8 cellular contexts compared by ENCODE assay signal in the genomic region with DNA sequence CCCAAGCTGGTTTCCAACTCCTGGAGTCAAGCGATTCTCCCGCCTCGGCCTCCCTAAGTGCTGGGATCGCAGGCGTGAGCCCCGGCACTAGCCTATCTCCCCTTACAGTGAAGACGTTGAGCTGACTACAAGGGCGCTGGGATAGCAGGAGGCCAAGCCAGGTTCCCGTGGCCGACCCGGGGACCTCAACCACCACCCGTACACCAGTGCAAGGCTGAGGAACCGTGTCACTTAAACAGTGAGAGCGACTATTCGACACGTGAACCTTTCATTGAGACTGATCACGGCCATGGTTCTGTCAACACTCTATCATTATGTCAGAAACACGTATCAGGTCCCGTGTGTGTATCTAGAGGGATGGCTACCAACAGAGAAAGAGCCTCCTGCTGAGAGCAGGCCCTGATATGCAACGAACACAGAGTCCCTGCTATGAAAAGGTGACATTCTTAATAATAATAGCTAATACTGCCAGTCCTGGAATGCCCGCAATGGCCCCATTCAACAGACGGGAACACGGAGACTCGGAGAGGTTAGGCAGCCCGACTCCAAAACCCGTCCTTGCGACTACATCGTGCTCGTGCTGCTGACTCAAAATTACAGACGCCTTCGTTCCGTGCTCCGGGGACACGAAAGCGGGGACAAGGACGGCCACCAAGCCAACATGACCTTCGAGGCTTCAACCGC. TPM values are rescaled to one million over a fixed set of nuclear protein-coding genes. Genes with fewer than 3 reads are reported as not detected.
DNase-seq lines count a peak whose midpoint lies in the region; ATAC-seq, FAIRE-seq and TF ChIP-seq lines count a peak whose summit lies in the region.

No MANE protein-coding gene starts in this region.

- H2AFZ ChIP-seq in H1 (ENCODE audit: low read length) = no peak overlapping the region

- DNase-seq in CD4-positive, CD25-positive, alpha-beta regulatory T cell = peak in 1 of 3 donors; percentile 5
- peak; percentile 20 for DNase-seq in T follicular helper cell (ENCODE audit: low read depth)
- DNase-seq in H1 (ENCODE audit: low read depth in 1 of 2, low spot score in 2 of 2) = no peak
- DNase-seq in effector CD4-positive, alpha-beta T cell = no peak
- DNase-seq in epidermal melanocyte (ENCODE audit: insufficient read length, low spot score) = no peak

- no peaks in the 10 kb centered on the region for H3K27me3 ChIP-seq in CD4-positive, CD25-positive, alpha-beta regulatory T cell (ENCODE audit: control insufficient read depth, insufficient read depth, low read length)
- H3K27me3 ChIP-seq in H1 (replicated peaks in 1 of 4; ENCODE audit: control insufficient read depth in 3 of 4, extremely low read depth in 1 of 4, insufficient read depth in 3 of 4, low read length in 3 of 4) (no peaks in the 10 kb centered on the region), muscle layer of duodenum (ENCODE audit: low read depth, low read length) (no peaks in the 10 kb centered on the region)

- peak overlapping the region; percentile 86 for H3K4me3 ChIP-seq in CD4-positive, CD25-positive, alpha-beta regulatory T cell (ENCODE audit: low read depth, low read length)
- peak overlapping the region; percentile 68 for H3K4me3 ChIP-seq in HEK293 (ENCODE audit: low read depth, low read length)
- H3K4me3 ChIP-seq in H1 (ENCODE audit: extremely low read depth in 1 of 4, insufficient read depth in 2 of 4, low read depth in 3 of 4, low read length in 4 of 4) = peak overlapping the region; percentile 65 to 84 (median 76)
- H3K4me3 ChIP-seq in muscle layer of duodenum (ENCODE audit: low read depth in 1 of 2, low read length in 2 of 2) = peak overlapping the region; percentile 84 to 91

- no peak overlapping the region for H2BK20ac ChIP-seq in H1 (ENCODE audit: low read length)

- peaks cover 5% of the 10 kb centered on the region for H3K36me3 ChIP-seq in CD4-positive, CD25-positive, alpha-beta regulatory T cell (ENCODE audit: control insufficient read depth, insufficient read depth, low read length)
- H3K36me3 ChIP-seq in HEK293 (ENCODE audit: control insufficient read depth in 2 of 2, insufficient read depth in 1 of 2, low read length in 2 of 2) (peaks cover 2 to 5% of the 10 kb centered on the region in 2 experiments; a peak in 2 of 3 replicates), H1 (ENCODE audit: control insufficient read depth in 2 of 4, insufficient read depth in 4 of 4, low read length in 3 of 4) (no peaks in the 10 kb centered on the region), muscle layer of duodenum (ENCODE audit: control insufficient read depth in 1 of 2, insufficient read depth in 2 of 2, low read length in 2 of 2) (peaks cover 0 to 4% of the 10 kb centered on the region in 2 donors)

- peaks cover 19% of the 10 kb centered on the region for H3K79me1 ChIP-seq in H1 (ENCODE audit: low read depth, low read length)

- peak overlapping the region; percentile 70; the same call in 1 of the 2 replicates for H2AK5ac ChIP-seq in H1 (ENCODE audit: low read depth, low read length)

- peak overlapping the region; percentile 75 for H4K91ac ChIP-seq in H1 (replicated peaks; ENCODE audit: insufficient read length, low read length)

- no peak overlapping the region; the same call in 1 of the 2 replicates for H2BK5ac ChIP-seq in H1 (ENCODE audit: low read depth, low read length)

- CTCF ChIA-PET in HEK293 (lab: Yijun Ruan, JAX) (interaction anchor here (0.6 to 2.0 kb wide), 4 partner anchors 15 to 716 kb away, joined by 3 to 7 read pairs (median 4); no protein-coding TSS in a partner anchor), H1 (lab: Charles Lee; ENCODE audit: partially characterized antibody) (interaction anchor here (0.8 to 2.3 kb wide), 5 partner anchors 18 to 139 kb away, joined by 3 to 11 read pairs (median 3); no protein-coding TSS in a partner anchor)

- 21% methylated on average over 38 of the region's 38 CpGs; no CpG with 5 or more reads in 1 of the 2 experiments for WGBS in H1 (ENCODE audit: extremely low coverage in 1 of 2, insufficient coverage in 1 of 2, insufficient read length in 1 of 2, insufficient replicate concordance in 2 of 2, low coverage in 1 of 2, low lambda C conversion rate in 2 of 2, missing lambda C conversion rate in 1 of 2), 2 experiments

- peak overlapping the region; percentile 26 to 93 (median 86) for H3K9ac ChIP-seq in H1 (replicated peaks in 1 of 4; ENCODE audit: extremely low read depth in 1 of 4, low read depth in 3 of 4, low read length in 3 of 4)

- peaks cover 35% of the 10 kb centered on the region for H3K4me1 ChIP-seq in CD4-positive, CD25-positive, alpha-beta regulatory T cell (ENCODE audit: control insufficient read depth, insufficient read depth, low read length, poor library complexity, severe bottlenecking)
- H3K4me1 ChIP-seq in HEK293 (ENCODE audit: control insufficient read depth, insufficient read depth, low read length) = peaks cover 16% of the 10 kb centered on the region
- peaks cover 3 to 15% (median 7%) of the 10 kb centered on the region in 4 experiments for H3K4me1 ChIP-seq in H1 (replicated peaks in 1 of 4; ENCODE audit: control insufficient read depth in 3 of 4, insufficient read depth in 4 of 4, low read length in 3 of 4)
- peaks cover 10 to 33% of the 10 kb centered on the region in 2 donors for H3K4me1 ChIP-seq in muscle layer of duodenum (ENCODE audit: control insufficient read depth in 1 of 2, insufficient read depth in 2 of 2, low read length in 2 of 2)

- peak overlapping the region; percentile 91 for H3K27ac ChIP-seq in CD4-positive, CD25-positive, alpha-beta regulatory T cell (ENCODE audit: insufficient read depth, low read length, poor library complexity, severe bottlenecking)
- H3K27ac ChIP-seq in HEK293 (ENCODE audit: extremely low read depth, low read depth, low read length) (peak overlapping the region; percentile 99), H1 (ENCODE audit: low read depth, low read length) (peak overlapping the region; percentile 90), muscle layer of duodenum (ENCODE audit: low read length) (peak overlapping the region; percentile 97)

- H3K18ac ChIP-seq in H1 (ENCODE audit: extremely low read depth, low read length) = no peak overlapping the region; the same call in 1 of the 2 replicates

- peak overlapping the region; percentile 92 to 97 (median 94) for H3K4me3 Mint-ChIP-seq in CD4-positive, CD25-positive, alpha-beta regulatory T cell

- peak overlapping the region; percentile 74 to 92 (median 92) for H3K27ac Mint-ChIP-seq in CD4-positive, CD25-positive, alpha-beta regulatory T cell

- peak overlapping the region; percentile 98 to 100 for H3K4me2 ChIP-seq in H1 (ENCODE audit: insufficient read depth in 1 of 2, low read depth in 2 of 2, low read length in 2 of 2)

- peak overlapping the region; percentile 78 for H3K56ac ChIP-seq in H1 (replicated peaks; ENCODE audit: insufficient read length, low read depth, low read length)

- peaks cover 11% of the 10 kb centered on the region for H3K36me3 Mint-ChIP-seq in CD4-positive, CD25-positive, alpha-beta regulatory T cell

- H3K4me1 Mint-ChIP-seq in CD4-positive, CD25-positive, alpha-beta regulatory T cell = peaks cover 32 to 59% (median 41%) of the 10 kb centered on the region in 4 donors

- no peak for FAIRE-seq in H1 (lab: Jason Lieb, UNC)

- peaks cover 9% of the 10 kb centered on the region for H3K23me2 ChIP-seq in H1 (ENCODE audit: low read depth, low read length)

- H3K79me2 ChIP-seq in H1 (ENCODE audit: control insufficient read depth in 1 of 2, insufficient read depth in 2 of 2, low read length in 2 of 2) = peaks cover 41 to 54% of the 10 kb centered on the region in 2 experiments

- no peak for TF ChIP-seq EP300 in H1 (IDR thresholded peaks at IDR 0.05; ENCODE audit: borderline replicate concordance in 1 of 2, low read depth in 2 of 2, low read length in 2 of 2)

- H4K5ac ChIP-seq in H1 (ENCODE audit: insufficient read length, low read depth, low read length) = no peak overlapping the region

- TF ChIP-seq CTCF in HEK293 (tag by site-specific recombination; IDR thresholded peaks at IDR 0.05) (no peak), H1 (IDR thresholded peaks at IDR 0.05; ENCODE audit: control extremely low read depth in 1 of 3, insufficient read depth in 1 of 3, low read depth in 1 of 3, low read length in 3 of 3) (no peak)

- peaks cover 12 to 15% of the 10 kb centered on the region in 2 experiments for H4K20me1 ChIP-seq in H1 (replicated peaks in 1 of 2; ENCODE audit: control insufficient read depth in 1 of 2, insufficient read depth in 2 of 2, low read length in 2 of 2)

- peak overlapping the region; percentile 81 for H3K4ac ChIP-seq in H1 (replicated peaks; ENCODE audit: insufficient read length, low read depth, low read length)

- no peak for TF ChIP-seq RAD21 in H1 (IDR thresholded peaks at IDR 0.05 in 1 of 2, conservative IDR thresholded peaks at IDR 0.05 in 1 of 2; ENCODE audit: low read depth in 2 of 2, low read length in 2 of 2)

- no peak for ATAC-seq in CD4-positive, CD25-positive, alpha-beta regulatory T cell (ENCODE audit: low read depth in 2 of 2)
- no peak for ATAC-seq in GM19463 (IDR thresholded peaks at IDR 0.05; ENCODE audit: unreplicated experiment)

- H2BK12ac ChIP-seq in H1 (ENCODE audit: low read depth, low read length) = no peak overlapping the region

- no peak for TF ChIP-seq POLR2A in H1 (IDR thresholded peaks at IDR 0.05; ENCODE audit: control extremely low read depth in 1 of 2, low read depth in 2 of 2, low read length in 2 of 2)

- peaks cover 14% of the 10 kb centered on the region for H3K27me3 Mint-ChIP-seq in CD4-positive, CD25-positive, alpha-beta regulatory T cell

- POLR2A ChIA-PET in HEK293 (lab: Yijun Ruan, JAX) (interaction anchor here (1.0 to 2.2 kb wide), 9 partner anchors 9 to 1350 kb away, joined by 4 to 35 read pairs (median 9); a partner anchor contains a TSS), H1 (lab: Charles Lee; ENCODE audit: partially characterized antibody) (interaction anchor here (0.8 to 2.8 kb wide), 16 partner anchors 8 to 536 kb away, joined by 3 to 12 read pairs (median 4); a partner anchor contains a TSS)

- no peak overlapping the region for H3K23ac ChIP-seq in H1 (ENCODE audit: insufficient read length)

- peak overlapping the region; percentile 68 for H3K14ac ChIP-seq in H1 (ENCODE audit: insufficient read length)

- no peak overlapping the region for H2BK120ac ChIP-seq in H1 (replicated peaks; ENCODE audit: low read depth, low read length)

- peaks cover 0 to 1% (median 0%) of the 10 kb centered on the region in 7 donors for H3K9me3 Mint-ChIP-seq in CD4-positive, CD25-positive, alpha-beta regulatory T cell

- H3K9me3 ChIP-seq in CD4-positive, CD25-positive, alpha-beta regulatory T cell (ENCODE audit: control insufficient read depth in 2 of 2, low read length in 2 of 2) = no peaks in the 10 kb centered on the region
- no peaks in the 10 kb centered on the region for H3K9me3 ChIP-seq in HEK293 (ENCODE audit: control insufficient read depth, insufficient read depth, low read depth, low read length)
- no peaks in the 10 kb centered on the region for H3K9me3 ChIP-seq in H1 (ENCODE audit: insufficient read depth in 2 of 2, low read depth in 1 of 2, low read length in 1 of 2)
- no peaks in the 10 kb centered on the region for H3K9me3 ChIP-seq in muscle layer of duodenum (ENCODE audit: control insufficient read depth in 1 of 2, low read length in 2 of 2)

- H4K8ac ChIP-seq in H1 (ENCODE audit: extremely low read depth, insufficient read depth, low read length) = no peak overlapping the region

- no peak overlapping the region for H2BK15ac ChIP-seq in H1 (ENCODE audit: low read length)

RNA-seq across cellular contexts. Expression of a gene that starts 0.9 kb away (rescaled TPM):
- 34.4 TPM for total RNA-seq in CD4-positive, CD25-positive, alpha-beta regulatory T cell
- polyA plus RNA-seq in CD4-positive, CD25-positive, alpha-beta regulatory T cell = 10 to 100 TPM; 20.0 to 24.2 (median 21.1) TPM
- total RNA-seq in H1 (2021; fragmentation: NEBNext Ultra II Directional; extraction: Animal tissue kit (Norgen Biotek cat#: 25700)) = 81.7 and 84.8 TPM in 2 replicates
- 27.0 and 29.7 TPM in 2 replicates for polyA plus RNA-seq in H1 (2011; rRNA removed)
- polyA plus RNA-seq in H1 (2011; cell fraction: cytosol; rRNA removed) = 45.2 TPM
- polyA plus RNA-seq in H1 (2011; cell fraction: nucleus; rRNA removed) = 29.6 TPM
- polyA plus RNA-seq in H1 (2012, experiment 1 of 2) = 48.1 to 62.5 TPM (median 54.7 TPM) in 4 replicates
- 15.9 TPM for polyA plus RNA-seq in H1 (2012, experiment 2 of 2)
- polyA plus RNA-seq in H1 (2013, experiment 1 of 2) = 47.5 TPM
- 50.2 TPM for polyA plus RNA-seq in H1 (2013, experiment 2 of 2)
- polyA minus RNA-seq in H1 (2011; rRNA and poly(A)+ RNA removed) = 44.7 and 45.5 TPM in 2 replicates
- 32.4 TPM for polyA minus RNA-seq in H1 (2011; cell fraction: cytosol; rRNA and poly(A)+ RNA removed)
- polyA minus RNA-seq in H1 (2011; cell fraction: nucleus; rRNA and poly(A)+ RNA removed) = 29.5 TPM

RNA-seq across cellular contexts. Expression of a gene that starts 31.6 kb away (rescaled TPM):
- total RNA-seq in CD4-positive, CD25-positive, alpha-beta regulatory T cell = not detected
- under 1 TPM in 1 of 4 donors, not detected in 3; 0.52 TPM for polyA plus RNA-seq in CD4-positive, CD25-positive, alpha-beta regulatory T cell
- 10.3 and 11.0 TPM in 2 replicates for total RNA-seq in H1 (2021; fragmentation: NEBNext Ultra II Directional; extraction: Animal tissue kit (Norgen Biotek cat#: 25700))
- polyA plus RNA-seq in H1 (2011; rRNA removed) = 7.1 and 10.1 TPM in 2 replicates
- 14.3 TPM for polyA plus RNA-seq in H1 (2011; cell fraction: cytosol; rRNA removed)
- 40.1 TPM for polyA plus RNA-seq in H1 (2011; cell fraction: nucleus; rRNA removed)
- 8.7 to 13.4 TPM (median 12.2 TPM) in 4 replicates for polyA plus RNA-seq in H1 (2012, experiment 1 of 2)
- 6.1 TPM for polyA plus RNA-seq in H1 (2012, experiment 2 of 2)
- 6.3 TPM for polyA plus RNA-seq in H1 (2013, experiment 1 of 2)
- polyA plus RNA-seq in H1 (2013, experiment 2 of 2) = 5.3 TPM
- 3.8 and 4.4 TPM in 2 replicates for polyA minus RNA-seq in H1 (2011; rRNA and poly(A)+ RNA removed)
- 7.3 TPM for polyA minus RNA-seq in H1 (2011; cell fraction: cytosol; rRNA and poly(A)+ RNA removed)
- 10.9 TPM for polyA minus RNA-seq in H1 (2011; cell fraction: nucleus; rRNA and poly(A)+ RNA removed)
